Comparison of ENCODE assay signal across 9 cellular contexts in genomic region chr17:50511058-50511457, GRCh38. TPM values are rescaled to one million over a fixed set of nuclear protein-coding genes. Genes with fewer than 3 reads are reported as not detected.
DNase-seq lines count a peak whose midpoint lies in the region; ATAC-seq and TF ChIP-seq lines count a peak whose summit lies in the region.
"Had no signal": no experiment of that assay in that cellular context is flagged by ENCODE, and none has a peak within 500 bp of the region (broad histone marks: within the 10 kb centered on the region; RNA-seq: fewer than 3 reads in every experiment).

No MANE protein-coding gene starts in this region.

- H3K9me3 Mint-ChIP-seq in T-helper 2 cell treated with Interferon-gamma antibody and Interleukin-4, amounts not matched to agents 5 μg/mL and 100 μg/mL, for 36 hours: no peaks in the 10 kb centered on the region
- H3K9me3 Mint-ChIP-seq in endothelial cell (ENCODE audit: unreplicated experiment): no peaks in the 10 kb centered on the region

- H3K27ac Mint-ChIP-seq in T-helper 2 cell treated with Interferon-gamma antibody and Interleukin-4, amounts not matched to agents 5 μg/mL and 100 μg/mL, for 36 hours: peak overlapping the region; percentile 92
- H3K27ac Mint-ChIP-seq in endothelial cell (ENCODE audit: unreplicated experiment): no peak overlapping the region

- ATAC-seq in GM18867 (IDR thresholded peaks at IDR 0.05; ENCODE audit: unreplicated experiment) (peak; percentile 75), HG02642 (IDR thresholded peaks at IDR 0.05; ENCODE audit: poor library complexity, unreplicated experiment) (peak; percentile 70)

- peak; percentile 57 for DNase-seq in T-helper 2 cell treated with Interferon-gamma antibody and Interleukin-4, amounts not matched to agents 5 μg/mL and 100 μg/mL, for 36 hours (ENCODE audit: low spot score)
- peak; percentile 50 for DNase-seq in kidney glomerular epithelial cell (lab: John Stamatoyannopoulos, UW)
- DNase-seq in NCI-H774 (lab: John Stamatoyannopoulos, UW): no peak
- DNase-seq in germinal center (ENCODE audit: low spot score): no peak
- DNase-seq in endothelial cell (ENCODE audit: low spot score): no peak
- no peak for DNase-seq in NCI-H1105 treated with DMSO at 0.1 percent for 48 hours (lab: John Stamatoyannopoulos, UW)

- H3K4me1 Mint-ChIP-seq in T-helper 2 cell treated with Interferon-gamma antibody and Interleukin-4, amounts not matched to agents 5 μg/mL and 100 μg/mL, for 36 hours (ENCODE audit: low read depth): peaks cover 39% of the 10 kb centered on the region
- H3K4me1 Mint-ChIP-seq in endothelial cell (ENCODE audit: unreplicated experiment): peaks cover 14% of the 10 kb centered on the region

- TF ChIP-seq CTCF in endothelial cell (IDR thresholded peaks at IDR 0.05; ENCODE audit: unreplicated experiment): no peak

- H3K27me3 Mint-ChIP-seq in T-helper 2 cell treated with Interferon-gamma antibody and Interleukin-4, amounts not matched to agents 5 μg/mL and 100 μg/mL, for 36 hours (ENCODE audit: low read depth): no peaks in the 10 kb centered on the region
- peaks cover 12% of the 10 kb centered on the region for H3K27me3 Mint-ChIP-seq in endothelial cell (ENCODE audit: unreplicated experiment)

- H3K36me3 Mint-ChIP-seq in T-helper 2 cell treated with Interferon-gamma antibody and Interleukin-4, amounts not matched to agents 5 μg/mL and 100 μg/mL, for 36 hours (ENCODE audit: low read depth): peaks cover 3% of the 10 kb centered on the region
- H3K36me3 Mint-ChIP-seq in endothelial cell (ENCODE audit: low read depth, unreplicated experiment): no peaks in the 10 kb centered on the region

- H3K4me3 Mint-ChIP-seq in T-helper 2 cell treated with Interferon-gamma antibody and Interleukin-4, amounts not matched to agents 5 μg/mL and 100 μg/mL, for 36 hours: peak overlapping the region; percentile 53
- no peak overlapping the region for H3K4me3 Mint-ChIP-seq in endothelial cell (ENCODE audit: unreplicated experiment)

RNA-seq across cellular contexts. Expression of gene MYCBPAP, which starts 2.8 kb away (rescaled TPM):
- total RNA-seq in endothelial cell (ENCODE audit: unreplicated experiment): 0.72 TPM

RNA-seq across cellular contexts. Expression of gene EPN3, which starts 21.5 kb away (rescaled TPM):
- 0.49 TPM for total RNA-seq in endothelial cell (ENCODE audit: unreplicated experiment)

RNA-seq across cellular contexts. Expression of gene RSAD1, which starts 32.4 kb away (rescaled TPM):
- 25.9 TPM for total RNA-seq in endothelial cell (ENCODE audit: unreplicated experiment)

RNA-seq across cellular contexts. Expression of gene SPATA20, which starts 35.9 kb away (rescaled TPM):
- 72.5 TPM for total RNA-seq in endothelial cell (ENCODE audit: unreplicated experiment)

RNA-seq across cellular contexts. Expression of gene CHAD, which starts 42.4 kb away (rescaled TPM):
- not detected for total RNA-seq in endothelial cell (ENCODE audit: unreplicated experiment)
- total RNA-seq: epithelial cell of proximal tubule had no signal

Comparison
In these comparisons a context has a peak if more than half of its experiments do, and no peak if none do; other contexts are left out.
1. DNase-seq: peak in T-helper 2 cell treated with Interferon-gamma antibody and Interleukin-4, amounts not matched to agents 5 μg/mL and 100 μg/mL, for 36 hours (single experiment) and kidney glomerular epithelial cell (single experiment); none in NCI-H774 (single experiment), germinal center (single experiment), endothelial cell (single experiment) and NCI-H1105 treated with DMSO at 0.1 percent for 48 hours (single experiment).